5 cellular contexts compared by ENCODE assay signal in genomic region chr3:198173929-198174574, GRCh38.
A peak's percentile ranks its signal among the peaks of the same experiment; 100 is the strongest.
DNase-seq lines count a peak whose midpoint lies in the region; ATAC-seq, FAIRE-seq and TF ChIP-seq lines count a peak whose summit lies in the region.
"Not testable (repeated sequence)": the region's sequence is repeated elsewhere in the genome, so short reads cannot be mapped to it uniquely, and the experiment has no call there.

No MANE protein-coding gene starts in this region.

- not testable (repeated sequence) for H3K9me3 ChIP-seq in HEK293 (ENCODE audit: control insufficient read depth, insufficient read depth, low read depth, low read length); Karpas-422 (ENCODE audit: low read length); K562 (replicated peaks; ENCODE audit: control insufficient read depth, insufficient read depth, low read depth, low read length); HepG2 (ENCODE audit: low read length); smooth muscle cell (replicated peaks; ENCODE audit: low read depth)

- H3K79me2 ChIP-seq in Karpas-422 (ENCODE audit: low read length); K562 (ENCODE audit: control insufficient read depth, insufficient read depth, low read length); HepG2 (ENCODE audit: insufficient read depth, low read length); smooth muscle cell (ENCODE audit: low read depth): not testable (repeated sequence)

- intact Hi-C loops in K562 (cut with micrococcal nuclease); HepG2 (cut with micrococcal nuclease; ENCODE audit: unreplicated experiment): not testable (repeated sequence)

- BruUV-seq in K562 (replicated peaks; lab: Mats Ljungman, UMichigan); HepG2 (replicated peaks; lab: Mats Ljungman, UMichigan): not testable (repeated sequence)

- H3K9ac ChIP-seq in Karpas-422 (ENCODE audit: low read length); K562 (ENCODE audit: insufficient read depth in 1 of 2, low read depth in 2 of 2, low read length in 2 of 2); HepG2 (ENCODE audit: insufficient read depth, low read depth, low read length); smooth muscle cell (ENCODE audit: low read depth): not testable (repeated sequence)

- in situ Hi-C loops in K562 (cut with MboI); HepG2 (cut with HindIII; ENCODE audit: extremely low pct_ligation_motif_present, low pct_unique_long_range_greater_than_20kb): not testable (repeated sequence)

- H3K4me1 ChIP-seq in HEK293 (ENCODE audit: control insufficient read depth, insufficient read depth, low read length); Karpas-422 (ENCODE audit: low read length); K562 (replicated peaks in 1 of 2; ENCODE audit: control insufficient read depth in 2 of 2, insufficient read depth in 2 of 2, low read length in 2 of 2); HepG2 (ENCODE audit: insufficient read depth, low read length); smooth muscle cell (ENCODE audit: low read depth): not testable (repeated sequence)

- not testable (repeated sequence) for FAIRE-seq in K562 (lab: Jason Lieb, UNC); HepG2 (lab: Jason Lieb, UNC)

- H3F3A ChIP-seq in smooth muscle cell (ENCODE audit: low read depth), result not testable (repeated sequence)

- CTCF ChIA-PET in HEK293 (lab: Yijun Ruan, JAX); K562 (lab: Yijun Ruan, JAX; ENCODE audit: low intra/inter-chr PET ratio); HepG2 (lab: Yijun Ruan, JAX; ENCODE audit: low intra/inter-chr PET ratio, low total read pairs): not testable (repeated sequence)

- not testable (repeated sequence) for H2AFZ ChIP-seq in Karpas-422 (ENCODE audit: low read length); K562 (ENCODE audit: low read depth, low read length); HepG2 (ENCODE audit: low read length); smooth muscle cell (ENCODE audit: low read depth)

- TF ChIP-seq POLR2A in K562 (conservative IDR thresholded peaks at IDR 0.05); HepG2 (IDR thresholded peaks at IDR 0.05; ENCODE audit: insufficient read depth in 1 of 2, low read depth in 2 of 2, low read length in 2 of 2): not testable (repeated sequence)

- not testable (repeated sequence) for H4K20me1 ChIP-seq in Karpas-422 (ENCODE audit: insufficient read depth, low read depth, low read length); K562 (replicated peaks; ENCODE audit: control insufficient read depth, insufficient read depth, low read length); HepG2 (ENCODE audit: insufficient read depth, low read length); smooth muscle cell (ENCODE audit: low read depth)

- not testable (repeated sequence) for H3K9me1 ChIP-seq in K562 (ENCODE audit: control insufficient read depth, insufficient read depth, low read length)

- not testable (repeated sequence) for H3K27me3 ChIP-seq in Karpas-422 (ENCODE audit: low read length); K562 (ENCODE audit: control insufficient read depth in 2 of 2, insufficient read depth in 2 of 2, low read length in 2 of 2); HepG2 (ENCODE audit: control insufficient read depth in 1 of 2, insufficient read depth in 2 of 2, low read length in 2 of 2); smooth muscle cell (ENCODE audit: low read depth)

- H3K4me2 ChIP-seq in Karpas-422 (ENCODE audit: low read depth, low read length, poor library complexity, severe bottlenecking); K562 (ENCODE audit: insufficient read depth, low read length); HepG2 (ENCODE audit: low read depth, low read length); smooth muscle cell: not testable (repeated sequence)

- DNase-seq in Karpas-422, result peak; percentile 11
- DNase-seq in K562 (ENCODE audit: extremely low read depth in 1 of 4, low spot score in 3 of 4); HepG2 (ENCODE audit: low spot score); smooth muscle cell (lab: John Stamatoyannopoulos, UW; ENCODE audit: unreplicated experiment): not testable (repeated sequence)

- not testable (repeated sequence) for H3K4me3 ChIP-seq in HEK293 (ENCODE audit: low read depth, low read length); Karpas-422 (ENCODE audit: low read length); K562; HepG2 (replicated peaks in 1 of 3; ENCODE audit: insufficient read depth in 1 of 3, low read depth in 2 of 3, low read length in 3 of 3); smooth muscle cell

- POLR2A ChIA-PET in HEK293 (lab: Yijun Ruan, JAX); K562 (lab: Yijun Ruan, JAX); HepG2 (lab: Yijun Ruan, JAX): not testable (repeated sequence)

- not testable (repeated sequence) for H3K36me3 ChIP-seq in HEK293 (ENCODE audit: control insufficient read depth in 2 of 2, insufficient read depth in 1 of 2, low read length in 2 of 2); Karpas-422 (ENCODE audit: insufficient read depth, low read length); K562 (ENCODE audit: control insufficient read depth, insufficient read depth, low read length); HepG2 (replicated peaks in 1 of 2; ENCODE audit: control insufficient read depth in 1 of 2, insufficient read depth in 2 of 2, low read length in 2 of 2); smooth muscle cell (ENCODE audit: low read depth)

- ATAC-seq in K562, HepG2: not testable (repeated sequence)

- TF ChIP-seq EP300 in K562 (IDR thresholded peaks at IDR 0.05; ENCODE audit: low read length); HepG2 (IDR thresholded peaks at IDR 0.05; ENCODE audit: low read depth in 2 of 2, low read length in 2 of 2); HepG2 (CRISPR knock-in tag; IDR thresholded peaks at IDR 0.05; ENCODE audit: borderline replicate concordance): not testable (repeated sequence)

- TF ChIP-seq RAD21 in K562 (CRISPR knock-in tag; conservative IDR thresholded peaks at IDR 0.05 in 1 of 2, IDR thresholded peaks at IDR 0.05 in 1 of 2); HepG2 (CRISPR knock-in tag; IDR thresholded peaks at IDR 0.05): not testable (repeated sequence)

- not testable (repeated sequence) for H3K9me2 ChIP-seq in Karpas-422 (replicated peaks; ENCODE audit: insufficient read depth, low read length)

- TF ChIP-seq CTCF in HEK293 (tag by site-specific recombination; IDR thresholded peaks at IDR 0.05); K562 (IDR thresholded peaks at IDR 0.05 in 2 of 3, conservative IDR thresholded peaks at IDR 0.05 in 1 of 3; ENCODE audit: insufficient read depth in 2 of 3, low read depth in 1 of 3, low read length in 3 of 3); HepG2 (CRISPR knock-in tag; IDR thresholded peaks at IDR 0.05); smooth muscle cell (IDR thresholded peaks at IDR 0.05; ENCODE audit: borderline replicate concordance, insufficient read depth, poor library complexity, severe bottlenecking): not testable (repeated sequence)

- WGBS in K562 (ENCODE audit: insufficient coverage, low coverage, missing lambda C conversion rate), result no CpG with 5 or more reads among the region's 1 CpG
- WGBS in HepG2 (ENCODE audit: low lambda C conversion rate), result 0% methylated on average over 1 of the region's 1 CpG
- WGBS in smooth muscle cell (ENCODE audit: low lambda C conversion rate), result 100% methylated on average over 1 of the region's 1 CpG

- H3K27ac ChIP-seq in HEK293 (ENCODE audit: extremely low read depth, low read depth, low read length); Karpas-422 (ENCODE audit: low read length); K562 (ENCODE audit: extremely low read depth, low read depth, low read length); HepG2 (ENCODE audit: extremely low read length, insufficient read depth, low read length): not testable (repeated sequence)
- H3K27ac ChIP-seq in smooth muscle cell (ENCODE audit: low read depth), result peak overlapping the region; percentile 65

TF ChIP-seq in HEK293, 187 proteins besides CTCF, POLR2A, EP300 and RAD21:
- peak; percentile 94 for TF ChIP-seq BCL11B (tag by site-specific recombination; IDR thresholded peaks at IDR 0.05; ENCODE audit: low read depth)
- 0 out of 2 replicates have a peak, but pooled peaks have one; percentile 43 for TF ChIP-seq BCL11A (tag by site-specific recombination; IDR thresholded peaks at IDR 0.05; ENCODE audit: low read depth)
- TF ChIP-seq ZBTB48 (tag by site-specific recombination; IDR thresholded peaks at IDR 0.05), result peak; percentile 61
TF ChIP-seq in HEK293: peak in this region for 3; not testable (repeated sequence) for 184.

TF ChIP-seq in K562, 482 proteins besides CTCF, POLR2A, EP300 and RAD21 (continues in another document):
- TF ChIP-seq NR2C1 (IDR thresholded peaks at IDR 0.05) (peak; percentile 97), NR2C1 (tag; IDR thresholded peaks at IDR 0.05) (peak; percentile 94), NR2C2 (CRISPR knock-in tag; IDR thresholded peaks at IDR 0.05) (peak; percentile 89), NR2C2 (tag; IDR thresholded peaks at IDR 0.05) (peak; percentile 96), MTA2 (IDR thresholded peaks at IDR 0.05; ENCODE audit: low read depth) (0 out of 2 replicates have a peak, but pooled peaks have one; percentile 27)

TF ChIP-seq in HepG2, 621 proteins besides CTCF, POLR2A, EP300 and RAD21:
- TF ChIP-seq PCBP2 (optimal IDR thresholded peaks at IDR 0.05; ENCODE audit: low read depth, low read length, poor library complexity, severe bottlenecking), result peak; percentile 20
